In the genomic region with DNA sequence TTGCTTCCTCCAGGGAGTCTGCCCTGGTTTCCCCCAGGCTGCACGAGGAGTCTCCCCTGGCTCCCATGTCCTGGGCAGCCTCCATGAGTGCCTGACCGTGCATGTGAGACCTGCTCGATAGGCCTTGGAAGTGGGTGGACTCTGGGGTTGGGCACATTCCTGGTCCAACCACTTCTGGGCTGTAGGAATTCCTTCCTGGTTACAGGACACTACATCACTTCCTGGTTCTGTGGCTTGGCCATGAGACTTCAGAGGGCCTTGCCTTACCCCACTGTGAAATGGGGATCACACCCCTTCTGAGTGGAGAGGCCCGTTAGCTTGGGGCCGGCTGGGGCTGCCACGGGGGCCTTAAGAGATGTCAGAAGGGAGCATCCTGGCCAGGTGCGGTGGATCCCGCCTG, we compare ENCODE assay signal across 12 cellular contexts. TPM values are rescaled to one million over a fixed set of nuclear protein-coding genes. Genes with fewer than 3 reads are reported as not detected.
DNase-seq lines count a peak whose midpoint lies in the region; ATAC-seq and TF ChIP-seq lines count a peak whose summit lies in the region.
"Had no signal": no experiment of that assay in that cellular context is flagged by ENCODE, and none has a peak within 500 bp of the region (broad histone marks: within the 10 kb centered on the region; RNA-seq: fewer than 3 reads in every experiment).

No MANE protein-coding gene starts in this region.

- H3K4me1 ChIP-seq in mammary epithelial cell (ENCODE audit: insufficient read depth, low read length) (peaks cover 19% of the 10 kb centered on the region), osteoblast (ENCODE audit: insufficient read depth, low read length) (peaks cover 34% of the 10 kb centered on the region)

- H4K20me1 ChIP-seq in mammary epithelial cell (ENCODE audit: insufficient read depth, low read length) (no peaks in the 10 kb centered on the region), osteoblast (ENCODE audit: insufficient read depth, low read length) (no peaks in the 10 kb centered on the region)

- H3K36me3 Mint-ChIP-seq in HFFc6 (ENCODE audit: low read depth), result peaks cover 4% of the 10 kb centered on the region; the same call in 1 of the 2 replicates
- H3K36me3 Mint-ChIP-seq: natural killer cell had no signal

- H3K36me3 ChIP-seq in mammary epithelial cell (ENCODE audit: insufficient read depth, low read length) (no peaks in the 10 kb centered on the region), osteoblast (ENCODE audit: insufficient read depth, low read length) (no peaks in the 10 kb centered on the region)

- 69% methylated on average over 8 of the region's 8 CpGs for WGBS in mammary epithelial cell (ENCODE audit: low coverage, missing lambda C conversion rate)

- no peaks in the 10 kb centered on the region for H3K9me3 Mint-ChIP-seq in HFFc6
- H3K9me3 Mint-ChIP-seq: natural killer cell had no signal

- H3K79me2 ChIP-seq in mammary epithelial cell (ENCODE audit: insufficient read depth, low read length), result no peaks in the 10 kb centered on the region
- no peaks in the 10 kb centered on the region for H3K79me2 ChIP-seq in osteoblast (ENCODE audit: insufficient read depth, low read length)

- intact Hi-C loops in mammary epithelial cell (cut with micrococcal nuclease), result no loop called here

- H3K4me2 ChIP-seq in mammary epithelial cell (ENCODE audit: insufficient read depth, low read depth, low read length) (no peak overlapping the region), osteoblast (ENCODE audit: insufficient read depth, low read length) (peak overlapping the region; percentile 28)

- no peak overlapping the region for H3K9ac ChIP-seq in mammary epithelial cell (ENCODE audit: insufficient read depth, low read length)

- H3K27ac Mint-ChIP-seq in HFFc6, result peak overlapping the region; percentile 91
- H3K27ac Mint-ChIP-seq: natural killer cell had no signal

- H3K27ac ChIP-seq in mammary epithelial cell (ENCODE audit: insufficient read depth, low read depth, low read length), result no peak overlapping the region
- peak overlapping the region; percentile 85 for H3K27ac ChIP-seq in osteoblast (ENCODE audit: low read depth, low read length)

- dilution Hi-C loops in mammary epithelial cell (cut with HindIII; ENCODE audit: low sequenced_read_pairs), result loop anchor here (5.0 to 10.0 kb wide), 6 partner anchors 55 to 398 kb away; partner anchors contain the start of genes COX6B2, EPS8L1, PPP1R12C and ZNF524

- peak overlapping the region; percentile 8 for H2AFZ ChIP-seq in mammary epithelial cell (ENCODE audit: low read depth, low read length)
- peak overlapping the region; percentile 62 for H2AFZ ChIP-seq in osteoblast (ENCODE audit: low read length)

- H3K4me3 Mint-ChIP-seq in HFFc6, result peak overlapping the region; percentile 67
- H3K4me3 Mint-ChIP-seq: natural killer cell had no signal

- in situ Hi-C loops in mammary epithelial cell (cut with MboI; ENCODE audit: low sequenced_read_pairs in 2 of 2), result no loop called here

- BruUV-seq in mammary epithelial cell (replicated peaks; lab: Mats Ljungman, UMichigan), result no TSS peak

- H3K9me3 ChIP-seq in mammary epithelial cell (replicated peaks; ENCODE audit: insufficient read depth, low read length) (no peaks in the 10 kb centered on the region), osteoblast (ENCODE audit: low read depth, low read length) (no peaks in the 10 kb centered on the region)

- peaks cover 4% of the 10 kb centered on the region for H3K27me3 Mint-ChIP-seq in HFFc6 (ENCODE audit: insufficient read depth)

- ATAC-seq in GM18858 (IDR thresholded peaks at IDR 0.05; ENCODE audit: unreplicated experiment), result no peak
- no peak for ATAC-seq in GM21447 (IDR thresholded peaks at IDR 0.05; ENCODE audit: unreplicated experiment)
- ATAC-seq in GM21576 (IDR thresholded peaks at IDR 0.05; ENCODE audit: unreplicated experiment), result no peak
- ATAC-seq: natural killer cell had no signal

- H3K4me3 ChIP-seq in mammary epithelial cell (replicated peaks in 1 of 3; ENCODE audit: insufficient read depth in 1 of 3, low read depth in 2 of 3, low read length in 3 of 3) (no peak overlapping the region), osteoblast (ENCODE audit: insufficient read depth, low read length) (no peak overlapping the region)

- peaks cover 23% of the 10 kb centered on the region for H3K4me1 Mint-ChIP-seq in HFFc6 (ENCODE audit: low read depth)

- DNase-seq in HFFc6 (peak; percentile 76), mammary epithelial cell (peak; percentile 75), osteoblast (ENCODE audit: insufficient read length, low spot score, missing footprints) (peak; percentile 96)
- DNase-seq: activated CD4-positive, alpha-beta T cell treated with anti-CD3 and anti-CD28 coated beads for 1 hour; activated gamma-delta T cell treated with Interleukin-2 at 50 U/mL for 16 hours; natural killer cell; NCI-H2171; stimulated activated naive CD4-positive, alpha-beta T cell treated with Interleukin-2 at 50 U/mL for 16 hours had no signal

- H3K27me3 ChIP-seq in mammary epithelial cell (ENCODE audit: insufficient read depth, low read length) (no peaks in the 10 kb centered on the region), osteoblast (ENCODE audit: insufficient read depth, low read length) (no peaks in the 10 kb centered on the region)

- TF ChIP-seq CTCF in HFFc6 (IDR thresholded peaks at IDR 0.05), result no peak
- TF ChIP-seq CTCF in mammary epithelial cell (conservative IDR thresholded peaks at IDR 0.05 in 1 of 2, IDR thresholded peaks at IDR 0.05 in 1 of 2; ENCODE audit: extremely low read depth in 1 of 2, insufficient read depth in 1 of 2, low read depth in 1 of 2, low read length in 2 of 2), result no peak
- no peak for TF ChIP-seq CTCF in osteoblast (IDR thresholded peaks at IDR 0.05; ENCODE audit: extremely low read depth, low read depth, low read length)

- CTCF ChIA-PET in mammary epithelial cell (lab: Charles Lee; ENCODE audit: low non-redundant PET), result no interaction called here

RNA-seq across cellular contexts. Expression of gene ZNF628, which starts 4.0 kb away (rescaled TPM):
- total RNA-seq in HFFc6 (2021; fragmentation: NEBNext Ultra II Directional; extraction: Animal tissue kit (Norgen Biotek cat#: 25700)), result 10 to 100 TPM in 2 of 6 experiments, 1 to 10 TPM in 4; 8.6 to 11.3 (median 9.5) TPM
- total RNA-seq in mammary epithelial cell (1 to 10 TPM; 2.7 to 10.0 TPM), osteoblast (1.5 and 2.9 TPM in 2 replicates)
- 1.7 TPM for polyA plus RNA-seq in mammary epithelial cell
- polyA minus RNA-seq in mammary epithelial cell, result 0.62 TPM

RNA-seq across cellular contexts. Expression of gene C19orf85, which starts 7.9 kb away (rescaled TPM):
- total RNA-seq in HFFc6 (2021; fragmentation: NEBNext Ultra II Directional; extraction: Animal tissue kit (Norgen Biotek cat#: 25700)), result not detected
- not detected for total RNA-seq in mammary epithelial cell
- not detected for polyA plus RNA-seq in mammary epithelial cell
- not detected for polyA minus RNA-seq in mammary epithelial cell
- total RNA-seq in osteoblast, result not detected in 2 replicates
- total RNA-seq: dermis microvascular lymphatic vessel endothelial cell, natural killer cell had no signal

RNA-seq across cellular contexts. Expression of gene ISOC2, which starts 11.0 kb away (rescaled TPM):
- 10 to 100 TPM; 60.1 to 81.4 (median 66.8) TPM for total RNA-seq in HFFc6 (2021; fragmentation: NEBNext Ultra II Directional; extraction: Animal tissue kit (Norgen Biotek cat#: 25700))
- 10 to 100 TPM; 38.9 to 65.0 TPM for total RNA-seq in mammary epithelial cell
- polyA plus RNA-seq in mammary epithelial cell, result 55.7 TPM
- 17.0 TPM for polyA minus RNA-seq in mammary epithelial cell
- total RNA-seq in osteoblast, result 55.4 and 65.1 TPM in 2 replicates

RNA-seq across cellular contexts. Expression of gene NAT14, which starts 12.5 kb away (rescaled TPM):
- 10 to 100 TPM; 53.3 to 72.0 (median 61.3) TPM for total RNA-seq in HFFc6 (2021; fragmentation: NEBNext Ultra II Directional; extraction: Animal tissue kit (Norgen Biotek cat#: 25700))
- total RNA-seq in mammary epithelial cell, result 10 to 100 TPM in 1 of 2 donors, 1 to 10 TPM in 1; 5.0 to 26.3 TPM
- polyA plus RNA-seq in mammary epithelial cell, result 11.4 TPM
- 1.4 TPM for polyA minus RNA-seq in mammary epithelial cell
- 8.3 and 11.2 TPM in 2 replicates for total RNA-seq in osteoblast

RNA-seq across cellular contexts. Expression of gene SSC5D, which starts 15.8 kb away (rescaled TPM):
- 10 to 100 TPM; 47.7 to 59.9 (median 51.9) TPM for total RNA-seq in HFFc6 (2021; fragmentation: NEBNext Ultra II Directional; extraction: Animal tissue kit (Norgen Biotek cat#: 25700))
- total RNA-seq in mammary epithelial cell (under 1 TPM; 0.09 to 0.50 TPM), osteoblast (22.7 and 77.4 TPM in 2 replicates)
- polyA plus RNA-seq in mammary epithelial cell, result not detected
- not detected for polyA minus RNA-seq in mammary epithelial cell
